ENCODE assay signal across 27 cellular contexts in genomic region chr7:45161842-45162241, GRCh38. TPM values are rescaled to one million over a fixed set of nuclear protein-coding genes. Genes with fewer than 3 reads are reported as not detected.
"Had no signal": no experiment of that assay in that cellular context is flagged by ENCODE, and none has a peak within 500 bp of the region (broad histone marks: within the 10 kb centered on the region; RNA-seq: fewer than 3 reads in every experiment).

No MANE protein-coding gene starts in this region.

- H3K9me3 ChIP-seq: ascending aorta, esophagus squamous epithelium, gastrocnemius medialis had no signal

- FAIRE-seq: colon, islet of Langerhans had no signal

- H3K4me1 Mint-ChIP-seq: activated CD4-positive, alpha-beta T cell treated with anti-CD3 and anti-CD28 coated beads for 36 hours had no signal

- H3K4me1 ChIP-seq: gastrocnemius medialis had no signal

- H3K27ac Mint-ChIP-seq: activated B cell treated with CpG ODN at 0.5 μM for 24 hours; activated CD4-positive, alpha-beta T cell treated with anti-CD3 and anti-CD28 coated beads for 36 hours; activated naive CD4-positive, alpha-beta T cell treated with anti-CD3 and anti-CD28 coated beads, Interleukin-2, amount 10 ng/mL, durations not matched to agents 7 days and 5 days; activated T-helper 2 cell treated with anti-CD3 and anti-CD28 coated beads, Interferon-gamma antibody, Interleukin-2, Interleukin-4, amounts not matched to agents 10 μg/mL and 5 μg/mL and 100 μg/mL, durations not matched to agents 14 hours and 24 hours and 36 hours had no signal

- ATAC-seq: activated CD4-positive, alpha-beta T cell treated with anti-CD3 and anti-CD28 coated beads for 36 hours; gastrocnemius medialis; left cardiac atrium; sciatic nerve had no signal

- H3K27me3 ChIP-seq: ascending aorta, dorsolateral prefrontal cortex had no signal

- H3K36me3 Mint-ChIP-seq: activated naive CD4-positive, alpha-beta T cell treated with anti-CD3 and anti-CD28 coated beads, Interleukin-2, amount 10 ng/mL, durations not matched to agents 7 days and 5 days had no signal

- H3K4me2 ChIP-seq: smooth muscle cell had no signal

- H3K36me3 ChIP-seq: ascending aorta, brain microvascular endothelial cell, esophagus squamous epithelium, gastrocnemius medialis had no signal

- H3K9me3 Mint-ChIP-seq: activated naive CD4-positive, alpha-beta T cell treated with anti-CD3 and anti-CD28 coated beads, Interleukin-2, amount 10 ng/mL, durations not matched to agents 7 days and 5 days had no signal

- H3K4me3 ChIP-seq: ascending aorta, dorsolateral prefrontal cortex, esophagus squamous epithelium, gastrocnemius medialis, smooth muscle cell had no signal

- H3K4me3 Mint-ChIP-seq: activated B cell treated with CpG ODN at 0.5 μM for 24 hours; activated CD4-positive, alpha-beta T cell treated with anti-CD3 and anti-CD28 coated beads for 36 hours; activated naive CD4-positive, alpha-beta T cell treated with anti-CD3 and anti-CD28 coated beads, Interleukin-2, amount 10 ng/mL, durations not matched to agents 7 days and 5 days; activated T-cell treated with anti-CD3 and anti-CD28 coated beads, Interleukin-2, amount 50 U/mL, for 24 hours; neural crest cell had no signal

- H3K27ac ChIP-seq: ascending aorta, brain microvascular endothelial cell had no signal

- DNase-seq: activated B cell treated with CpG ODN at 0.5 μM for 24 hours; activated CD4-positive, alpha-beta T cell treated with anti-CD3 and anti-CD28 coated beads for 36 hours; activated CD4-positive, alpha-beta T cell treated with anti-CD3 and anti-CD28 coated beads, Interleukin-2, amount 50 U/mL, for 4 hours; activated CD8-positive, alpha-beta memory T cell treated with anti-CD3 and anti-CD28 coated beads for 24 hours; activated CD8-positive, alpha-beta memory T cell treated with anti-CD3 and anti-CD28 coated beads, Interleukin-2, amount 50 U/mL, for 4 hours; activated T-cell treated with anti-CD3 and anti-CD28 coated beads, Interleukin-2, amount 50 U/mL, for 24 hours; brain microvascular endothelial cell; central memory CD4-positive, alpha-beta T cell; esophagus squamous epithelium; gastrocnemius medialis; left cardiac atrium; mesenchymal stem cell; occipital lobe; stimulated activated CD4-positive, alpha-beta T cell treated with anti-CD3 and anti-CD28 coated beads, Interleukin-2, amount 100 ng/mL, for 48 hours; stimulated activated CD8-positive, alpha-beta memory T cell treated with anti-CD3 and anti-CD28 coated beads, Interleukin-4, amount 100 ng/mL, for 48 hours; stimulated activated naive CD4-positive, alpha-beta T cell treated with Interleukin-2 at 50 U/mL for 16 hours; T1000 had no signal

RNA-seq across cellular contexts. Expression of gene RAMP3, which starts 4.3 kb away (rescaled TPM):
- total RNA-seq: activated B cell treated with CpG ODN at 0.5 μM for 24 hours; activated CD4-positive, alpha-beta T cell treated with anti-CD3 and anti-CD28 coated beads for 36 hours; neural crest cell; smooth muscle cell; T-helper 1 cell treated with Interleukin-12 subunit alpha and Interleukin-12 subunit beta and Interleukin-4 antibody, amounts not matched to agents 30 ng/mL and 1 ng/mL, for 36 hours had no signal
- polyA plus RNA-seq: smooth muscle cell had no signal
